In the genomic region with DNA sequence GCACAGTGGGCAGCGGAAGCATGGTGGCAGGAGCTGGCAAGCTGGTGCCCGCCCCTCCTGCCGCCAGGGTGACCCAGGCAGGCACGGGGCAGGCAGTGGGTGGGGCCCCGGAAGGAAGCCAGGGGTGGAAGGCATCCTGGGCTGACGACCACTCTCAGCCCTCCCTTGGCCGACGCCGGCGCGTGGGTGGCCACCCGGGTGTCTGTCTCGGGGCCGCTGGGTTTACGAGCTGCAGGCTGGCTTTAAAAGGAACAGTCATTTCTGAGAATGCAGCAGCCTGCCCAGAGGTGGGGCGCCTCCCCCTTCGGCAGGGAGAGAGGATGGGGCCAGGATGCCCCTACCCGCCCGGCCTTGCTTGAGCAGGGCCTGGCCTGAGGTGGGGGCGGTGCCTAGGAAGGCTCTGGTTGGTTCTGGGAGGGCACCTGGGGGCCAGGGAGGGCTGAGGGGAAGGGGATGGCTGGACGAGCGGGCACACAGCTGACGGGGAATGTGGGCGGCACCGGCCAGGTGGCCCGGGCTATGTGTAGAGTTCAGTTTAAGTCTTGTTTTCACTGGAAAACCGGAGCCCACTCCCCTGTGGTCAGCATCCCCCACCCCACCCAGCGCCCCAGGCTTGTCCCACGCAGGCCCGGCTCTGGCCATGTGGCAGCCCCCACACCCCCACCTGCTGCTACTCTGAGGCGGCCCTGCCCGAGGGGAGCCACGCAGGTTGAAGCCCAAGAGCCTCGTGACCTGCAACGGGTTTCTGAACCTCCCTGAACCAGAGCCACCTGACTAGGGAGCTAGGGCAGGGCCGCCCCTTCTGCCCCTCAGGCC, we compare ENCODE assay signal across 19 cellular contexts. TPM values are rescaled to one million over a fixed set of nuclear protein-coding genes. Genes with fewer than 3 reads are reported as not detected.
A peak's percentile ranks its signal among the peaks of the same experiment; 100 is the strongest.
DNase-seq lines count a peak whose midpoint lies in the region; ATAC-seq and TF ChIP-seq lines count a peak whose summit lies in the region.
"Had no signal": no experiment of that assay in that cellular context is flagged by ENCODE, and none has a peak within 500 bp of the region (broad histone marks: within the 10 kb centered on the region; RNA-seq: fewer than 3 reads in every experiment).

No MANE protein-coding gene starts in this region.

- H3K36me3 Mint-ChIP-seq in activated naive CD8-positive, alpha-beta T cell treated with anti-CD3 and anti-CD28 coated beads for 36 hours = no peaks in the 10 kb centered on the region
- H3K36me3 Mint-ChIP-seq: CD8-positive, alpha-beta memory T cell; naive thymus-derived CD4-positive, alpha-beta T cell had no signal

- H3K4me3 ChIP-seq in hepatocyte (no peak overlapping the region), prostate gland (peak overlapping the region in 1 of 2 donors; percentile 12)

- ATAC-seq in GM18517 (IDR thresholded peaks at IDR 0.05; ENCODE audit: unreplicated experiment) (no peak), HG02870 (IDR thresholded peaks at IDR 0.05; ENCODE audit: unreplicated experiment) (no peak), HG03378 (IDR thresholded peaks at IDR 0.05; ENCODE audit: unreplicated experiment) (no peak)
- ATAC-seq: HCT116; left lobe of liver; naive thymus-derived CD4-positive, alpha-beta T cell had no signal

- no peaks in the 10 kb centered on the region for H3K36me3 ChIP-seq in hepatocyte (replicated peaks; ENCODE audit: insufficient read depth, low read depth)
- no peaks in the 10 kb centered on the region for H3K36me3 ChIP-seq in prostate gland
- H3K36me3 ChIP-seq: breast epithelium had no signal

- peaks cover 9% of the 10 kb centered on the region for H3K27me3 Mint-ChIP-seq in activated naive CD8-positive, alpha-beta T cell treated with anti-CD3 and anti-CD28 coated beads for 36 hours

- H3K9me3 ChIP-seq in hepatocyte (ENCODE audit: low read depth) (no peaks in the 10 kb centered on the region), prostate gland (no peaks in the 10 kb centered on the region)
- H3K9me3 ChIP-seq: breast epithelium had no signal

- no peaks in the 10 kb centered on the region for H3K4me1 Mint-ChIP-seq in activated naive CD8-positive, alpha-beta T cell treated with anti-CD3 and anti-CD28 coated beads for 36 hours

- DNase-seq in activated effector memory CD4-positive, alpha-beta T cell treated with anti-CD3 and anti-CD28 coated beads, Interleukin-2, amount 50 U/mL, for 16 hours = peak; percentile 55
- DNase-seq in activated effector memory CD4-positive, alpha-beta T cell treated with Interleukin-2 at 50 U/mL for 16 hours = no peak
- DNase-seq in hepatocyte (ENCODE audit: low spot score) (peak; percentile 71), prostate gland (ENCODE audit: low spot score) (peak; percentile 44)
- DNase-seq in activated naive CD8-positive, alpha-beta T cell treated with anti-CD3 and anti-CD28 coated beads for 36 hours = no peak
- DNase-seq: activated naive CD4-positive, alpha-beta T cell; naive thymus-derived CD4-positive, alpha-beta T cell; NCI-H146; NCI-H524; retina; WERI-Rb-1 had no signal

- intact Hi-C loops in prostate gland (cut with DNase I) = no loop called here

- no peak overlapping the region for H3K4me3 Mint-ChIP-seq in activated naive CD8-positive, alpha-beta T cell treated with anti-CD3 and anti-CD28 coated beads for 36 hours
- H3K4me3 Mint-ChIP-seq: CD8-positive, alpha-beta memory T cell; naive thymus-derived CD4-positive, alpha-beta T cell had no signal

- no peaks in the 10 kb centered on the region for H3K9me3 Mint-ChIP-seq in activated naive CD8-positive, alpha-beta T cell treated with anti-CD3 and anti-CD28 coated beads for 36 hours
- H3K9me3 Mint-ChIP-seq: CD8-positive, alpha-beta memory T cell; naive thymus-derived CD4-positive, alpha-beta T cell had no signal

- H3K27me3 ChIP-seq in hepatocyte = no peaks in the 10 kb centered on the region
- no peaks in the 10 kb centered on the region for H3K27me3 ChIP-seq in prostate gland (replicated peaks; ENCODE audit: insufficient read depth)
- H3K27me3 ChIP-seq: breast epithelium had no signal

- TF ChIP-seq CTCF in hepatocyte (IDR thresholded peaks at IDR 0.05; ENCODE audit: poor library complexity) = no peak
- TF ChIP-seq CTCF in prostate gland (IDR thresholded peaks at IDR 0.05) = no peak

- H3K9me2 ChIP-seq in hepatocyte (replicated peaks; ENCODE audit: insufficient read depth) = no peaks in the 10 kb centered on the region

- no peak overlapping the region for H3K27ac Mint-ChIP-seq in activated naive CD8-positive, alpha-beta T cell treated with anti-CD3 and anti-CD28 coated beads for 36 hours
- H3K27ac Mint-ChIP-seq: CD8-positive, alpha-beta memory T cell; naive thymus-derived CD4-positive, alpha-beta T cell had no signal

- no peak for TF ChIP-seq POLR2A in prostate gland (IDR thresholded peaks at IDR 0.05)

- peaks cover 26% of the 10 kb centered on the region for H3K79me2 ChIP-seq in hepatocyte

- WGBS in hepatocyte (ENCODE audit: low lambda C conversion rate, missing lambda C conversion rate) = 52% methylated on average over 28 of the region's 36 CpGs
- 28% methylated on average over 34 of the region's 36 CpGs for WGBS in prostate gland

- H3K4me1 ChIP-seq in hepatocyte (ENCODE audit: insufficient read depth) (peaks cover 44% of the 10 kb centered on the region), prostate gland (replicated peaks) (peaks cover 43% of the 10 kb centered on the region)

- no peaks in the 10 kb centered on the region for H4K20me1 ChIP-seq in hepatocyte (ENCODE audit: insufficient read depth, poor library complexity, severe bottlenecking)

- no peak overlapping the region for H2AFZ ChIP-seq in hepatocyte

- H3K27ac ChIP-seq in hepatocyte (peak overlapping the region; percentile 90), prostate gland (peak overlapping the region; percentile 47 to 80)
- H3K27ac ChIP-seq: breast epithelium, KMS-11, WERI-Rb-1 had no signal

- H3K4me2 ChIP-seq in hepatocyte = peak overlapping the region; percentile 68
- H3K4me2 ChIP-seq: KMS-11 had no signal

RNA-seq across cellular contexts. Expression of gene BOK, which starts 6.3 kb away (rescaled TPM):
- total RNA-seq in hepatocyte (24.2 and 25.4 TPM in 2 replicates), prostate gland (10 to 100 TPM; 58.3 to 91.6 TPM)
- 26.5 and 39.7 TPM in 2 replicates for polyA plus RNA-seq in hepatocyte
- under 1 TPM in 1 of 2 experiments, not detected in 1; 0.08 TPM for total RNA-seq in activated naive CD8-positive, alpha-beta T cell treated with anti-CD3 and anti-CD28 coated beads for 36 hours
- total RNA-seq: CD8-positive, alpha-beta memory T cell had no signal
- polyA plus RNA-seq: CD8-positive, alpha-beta memory T cell had no signal

RNA-seq across cellular contexts. Expression of gene STK25, which starts 56.4 kb away (rescaled TPM):
- total RNA-seq in hepatocyte (177 and 183 TPM in 2 replicates), prostate gland (100 to 1,000 TPM; 169 to 235 TPM)
- 192 and 199 TPM in 2 replicates for polyA plus RNA-seq in hepatocyte
- 10 to 100 TPM; 86.2 to 87.7 TPM for total RNA-seq in activated naive CD8-positive, alpha-beta T cell treated with anti-CD3 and anti-CD28 coated beads for 36 hours

Comparison
In these comparisons a context has a peak if more than half of its experiments do, and no peak if none do; other contexts are left out.
1. DNase-seq: peak in activated effector memory CD4-positive, alpha-beta T cell treated with anti-CD3 and anti-CD28 coated beads, Interleukin-2, amount 50 U/mL, for 16 hours (single experiment), hepatocyte (single experiment) and prostate gland (single experiment); none in activated effector memory CD4-positive, alpha-beta T cell treated with Interleukin-2 at 50 U/mL for 16 hours (single experiment) and activated naive CD8-positive, alpha-beta T cell treated with anti-CD3 and anti-CD28 coated beads for 36 hours (single experiment).
2. RNA of gene BOK, which starts 6.3 kb away (total RNA-seq): 58.3 to 91.6 TPM in prostate gland and 24.2 to 25.4 TPM in hepatocyte; 0.08 TPM in activated naive CD8-positive, alpha-beta T cell treated with anti-CD3 and anti-CD28 coated beads for 36 hours; every median in the first group is over 10 times any median in the second.